ENCODE assay signal across 22 cellular contexts in genomic region chr4:16360694-16361262, GRCh38.
"Had no signal": no experiment of that assay in that cellular context is flagged by ENCODE, and none has a peak within 500 bp of the region (broad histone marks: within the 10 kb centered on the region; RNA-seq: fewer than 3 reads in every experiment).

No MANE protein-coding gene starts in this region.

- H3K9me3 ChIP-seq: esophagus squamous epithelium, left ventricle myocardium inferior, sigmoid colon, stomach, thoracic aorta, vagina had no signal

- H3K27ac ChIP-seq: brain microvascular endothelial cell, esophagus squamous epithelium, left ventricle myocardium inferior, parathyroid adenoma, sigmoid colon, stomach, thoracic aorta, vagina had no signal

- H3K79me2 ChIP-seq: parathyroid adenoma had no signal

- H3K36me3 ChIP-seq: brain microvascular endothelial cell, esophagus squamous epithelium, left ventricle myocardium inferior, sigmoid colon, stomach, thoracic aorta, vagina had no signal

- H3K27ac Mint-ChIP-seq: activated B cell treated with CpG ODN at 0.5 μM for 24 hours; activated CD8-positive, alpha-beta T cell treated with anti-CD3 and anti-CD28 coated beads for 36 hours; activated naive CD4-positive, alpha-beta T cell treated with anti-CD3 and anti-CD28 coated beads, Interleukin-2, amount 50 U/mL, for 24 hours; naive thymus-derived CD4-positive, alpha-beta T cell had no signal

- H3K4me3 Mint-ChIP-seq: activated B cell treated with CpG ODN at 0.5 μM for 24 hours; activated CD8-positive, alpha-beta T cell treated with anti-CD3 and anti-CD28 coated beads for 36 hours; activated naive CD4-positive, alpha-beta T cell treated with anti-CD3 and anti-CD28 coated beads, Interleukin-2, amount 50 U/mL, for 24 hours; activated T-cell treated with anti-CD3 and anti-CD28 coated beads, Interleukin-2, amount 50 U/mL, for 4 hours; central memory CD8-positive, alpha-beta T cell; naive thymus-derived CD4-positive, alpha-beta T cell had no signal

- DNase-seq: activated B cell treated with CpG ODN at 0.5 μM for 24 hours; activated CD4-positive, alpha-beta T cell treated with anti-CD3 and anti-CD28 coated beads for 48 hours; activated CD8-positive, alpha-beta T cell treated with anti-CD3 and anti-CD28 coated beads for 36 hours; activated effector memory CD4-positive, alpha-beta T cell treated with Interleukin-2 at 50 U/mL for 16 hours; activated T-cell treated with anti-CD3 and anti-CD28 coated beads, Interleukin-2, amount 50 U/mL, for 4 hours; amygdala; brain microvascular endothelial cell; effector CD8-positive, alpha-beta T cell; esophagus squamous epithelium; foreskin fibroblast; hippocampal formation; kidney; left ventricle myocardium inferior; naive thymus-derived CD4-positive, alpha-beta T cell; sigmoid colon; stimulated activated CD4-positive, alpha-beta T cell treated with anti-CD3 and anti-CD28 coated beads, Interleukin-1b, Interleukin-23, amount 100 ng/mL, for 48 hours; stomach had no signal

- H3K4me1 Mint-ChIP-seq: activated B cell treated with CpG ODN at 0.5 μM for 24 hours; activated naive CD4-positive, alpha-beta T cell treated with anti-CD3 and anti-CD28 coated beads, Interleukin-2, amount 50 U/mL, for 24 hours; central memory CD8-positive, alpha-beta T cell; naive thymus-derived CD4-positive, alpha-beta T cell had no signal

- H3K4me1 ChIP-seq: esophagus squamous epithelium, left ventricle myocardium inferior, parathyroid adenoma, sigmoid colon, stomach, vagina had no signal

- H3K9me3 Mint-ChIP-seq: activated B cell treated with CpG ODN at 0.5 μM for 24 hours; activated CD8-positive, alpha-beta T cell treated with anti-CD3 and anti-CD28 coated beads for 36 hours; activated naive CD4-positive, alpha-beta T cell treated with anti-CD3 and anti-CD28 coated beads, Interleukin-2, amount 50 U/mL, for 24 hours; activated T-cell treated with anti-CD3 and anti-CD28 coated beads, Interleukin-2, amount 50 U/mL, for 4 hours had no signal

- ATAC-seq: activated CD8-positive, alpha-beta T cell treated with anti-CD3 and anti-CD28 coated beads for 36 hours; activated T-cell treated with anti-CD3 and anti-CD28 coated beads, Interleukin-2, amount 50 U/mL, for 4 hours; naive thymus-derived CD4-positive, alpha-beta T cell had no signal

- H3K27me3 Mint-ChIP-seq: activated CD8-positive, alpha-beta T cell treated with anti-CD3 and anti-CD28 coated beads for 36 hours; central memory CD8-positive, alpha-beta T cell had no signal

- H3K4me3 ChIP-seq: esophagus squamous epithelium, left ventricle myocardium inferior, sigmoid colon, stomach, thoracic aorta, vagina had no signal

- H3K36me3 Mint-ChIP-seq: activated naive CD4-positive, alpha-beta T cell treated with anti-CD3 and anti-CD28 coated beads, Interleukin-2, amount 50 U/mL, for 24 hours; naive thymus-derived CD4-positive, alpha-beta T cell had no signal

- H3K27me3 ChIP-seq: brain microvascular endothelial cell, esophagus squamous epithelium, sigmoid colon, stomach, vagina had no signal

- H2AFZ ChIP-seq: parathyroid adenoma had no signal
